ENCODE assay signal across 2 cellular contexts in the genomic region with DNA sequence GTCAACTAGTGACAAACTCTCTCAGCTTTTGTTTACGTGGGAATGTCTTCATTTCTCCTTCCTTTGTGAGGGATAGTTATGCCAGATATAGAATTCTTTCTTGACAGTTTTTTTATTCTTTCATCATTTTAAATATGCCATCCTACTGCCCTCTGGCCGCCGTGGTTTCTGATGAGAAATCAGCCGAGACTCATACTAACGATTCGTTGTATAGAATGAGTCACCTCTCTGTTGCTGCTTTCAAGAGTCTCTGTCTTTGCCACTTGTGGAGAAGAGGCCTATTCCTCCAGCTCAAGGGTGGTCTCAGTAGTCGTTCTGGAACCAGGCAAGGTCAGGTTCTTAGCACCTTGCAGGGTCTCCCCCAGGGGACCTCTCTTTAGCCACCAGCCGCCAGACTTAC.
TF ChIP-seq lines count a peak whose summit lies in the region.

No MANE protein-coding gene starts in this region.

TF ChIP-seq in IMR-90, 13 proteins besides CTCF, POLR2A, EP300 and RAD21:
- peak; percentile 30; the same call in 1 of the 2 replicates for TF ChIP-seq CEBPB (IDR thresholded peaks at IDR 0.05; ENCODE audit: low read depth, low read length)
- peak; percentile 73; the same call in 1 of the 2 replicates for TF ChIP-seq FOS (IDR thresholded peaks at IDR 0.05; ENCODE audit: low read depth, low read length)
- no peak for TF ChIP-seq MAZ (IDR thresholded peaks at IDR 0.05; ENCODE audit: borderline replicate concordance, low read depth, low read length)

TF ChIP-seq in HepG2, 621 proteins besides CTCF, POLR2A, EP300 and RAD21:
- no peak for TF ChIP-seq ZNF160 (CRISPR knock-in tag; IDR thresholded peaks at IDR 0.05)
- TF ChIP-seq CCDC6 (CRISPR knock-in tag; IDR thresholded peaks at IDR 0.05) = no peak
- TF ChIP-seq HNF4A (CRISPR knock-in tag; IDR thresholded peaks at IDR 0.05) = no peak
- no peak for TF ChIP-seq TEAD3 (CRISPR knock-in tag; optimal IDR thresholded peaks at IDR 0.05; ENCODE audit: borderline replicate concordance)
- TF ChIP-seq, protein P1, sequence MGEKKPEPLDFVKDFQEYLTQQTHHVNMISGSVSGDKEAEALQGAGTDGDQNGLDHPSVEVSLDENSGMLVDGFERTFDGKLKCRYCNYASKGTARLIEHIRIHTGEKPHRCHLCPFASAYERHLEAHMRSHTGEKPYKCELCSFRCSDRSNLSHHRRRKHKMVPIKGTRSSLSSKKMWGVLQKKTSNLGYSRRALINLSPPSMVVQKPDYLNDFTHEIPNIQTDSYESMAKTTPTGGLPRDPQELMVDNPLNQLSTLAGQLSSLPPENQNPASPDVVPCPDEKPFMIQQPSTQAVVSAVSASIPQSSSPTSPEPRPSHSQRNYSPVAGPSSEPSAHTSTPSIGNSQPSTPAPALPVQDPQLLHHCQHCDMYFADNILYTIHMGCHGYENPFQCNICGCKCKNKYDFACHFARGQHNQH (CRISPR knock-in tag; IDR thresholded peaks at IDR 0.05) = no peak
TF ChIP-seq in HepG2: peak in this region for 0.
